ENCODE assay signal across 29 cellular contexts in genomic region chrX:2321411-2321810, GRCh38.
DNase-seq lines count a peak whose midpoint lies in the region; ATAC-seq and TF ChIP-seq lines count a peak whose summit lies in the region.
"Had no signal": no experiment of that assay in that cellular context is flagged by ENCODE, and none has a peak within 500 bp of the region (broad histone marks: within the 10 kb centered on the region; RNA-seq: fewer than 3 reads in every experiment).

No MANE protein-coding gene starts in this region.

- H3K4me3 ChIP-seq in BLaER1 = no peak overlapping the region
- no peak overlapping the region for H3K4me3 ChIP-seq in endodermal cell (ENCODE audit: low read length)
- H3K4me3 ChIP-seq in liver (ENCODE audit: low read depth in 1 of 3, low read length in 3 of 3) = peak overlapping the region; percentile 1 to 15 (median 1)
- peak overlapping the region; percentile 31 to 75 (median 53) for H3K4me3 ChIP-seq in skeletal muscle tissue (ENCODE audit: low read length in 3 of 3)
- H3K4me3 ChIP-seq: prostate gland, tibial nerve had no signal

- H3K27ac Mint-ChIP-seq in endodermal cell (peak overlapping the region; percentile 49), T-helper 17 cell (no peak overlapping the region)
- H3K27ac Mint-ChIP-seq: activated CD4-positive, alpha-beta T cell treated with anti-CD3 and anti-CD28 coated beads, Interleukin-2, amount 10 ng/mL, durations not matched to agents 24 days and 14 days; activated CD8-positive, alpha-beta memory T cell treated with anti-CD3 and anti-CD28 coated beads, Interleukin-2, amount 10 ng/mL, durations not matched to agents 7 days and 5 days; activated naive CD4-positive, alpha-beta T cell treated with anti-CD3 and anti-CD28 coated beads, Interleukin-2, amount 50 U/mL, for 24 hours; nephron had no signal

- H3K9me3 ChIP-seq in BLaER1 = peaks cover 52% of the 10 kb centered on the region
- no peaks in the 10 kb centered on the region for H3K9me3 ChIP-seq in endodermal cell (ENCODE audit: control insufficient read depth, low read length)
- H3K9me3 ChIP-seq in liver (ENCODE audit: control insufficient read depth in 4 of 4, low read length in 3 of 4) = no peaks in the 10 kb centered on the region
- no peaks in the 10 kb centered on the region for H3K9me3 ChIP-seq in skeletal muscle tissue (ENCODE audit: control insufficient read depth in 3 of 3, low read length in 3 of 3)
- no peaks in the 10 kb centered on the region for H3K9me3 ChIP-seq in T-helper 17 cell (ENCODE audit: control insufficient read depth, low read length, poor library complexity, severe bottlenecking)
- H3K9me3 ChIP-seq: prostate gland, tibial nerve had no signal

- H3K4me1 ChIP-seq in BLaER1 (peaks cover 26% of the 10 kb centered on the region), endodermal cell (ENCODE audit: control insufficient read depth, insufficient read depth, low read length) (peaks cover 3% of the 10 kb centered on the region), liver (ENCODE audit: control insufficient read depth in 4 of 4, insufficient read depth in 4 of 4, low read length in 3 of 4) (peaks cover 2 to 19% (median 11%) of the 10 kb centered on the region in 4 donors), skeletal muscle tissue (ENCODE audit: control insufficient read depth in 3 of 3, insufficient read depth in 3 of 3, low read length in 3 of 3) (peaks cover 5 to 16% (median 11%) of the 10 kb centered on the region in 3 donors)
- H3K4me1 ChIP-seq: prostate gland had no signal

- 81 to 85% methylated on average over 7 to 9 of the region's 9 CpGs for WGBS in endodermal cell (ENCODE audit: insufficient coverage in 1 of 2, insufficient read length in 1 of 2), 2 experiments
- 74% methylated on average over 9 of the region's 9 CpGs for WGBS in liver

- H3K4me3 Mint-ChIP-seq in endodermal cell (no peak overlapping the region), T-helper 17 cell (no peak overlapping the region)
- H3K4me3 Mint-ChIP-seq: activated CD4-positive, alpha-beta T cell treated with anti-CD3 and anti-CD28 coated beads, Interleukin-2, amount 10 ng/mL, durations not matched to agents 24 days and 14 days; activated CD8-positive, alpha-beta memory T cell treated with anti-CD3 and anti-CD28 coated beads, Interleukin-2, amount 10 ng/mL, durations not matched to agents 7 days and 5 days; activated naive CD4-positive, alpha-beta T cell treated with anti-CD3 and anti-CD28 coated beads, Interleukin-2, amount 50 U/mL, for 24 hours; IgD-negative memory B cell; nephron had no signal

- peak overlapping the region; percentile 47; the same call in 1 of the 2 replicates for H3K4me2 ChIP-seq in BLaER1

- TF ChIP-seq RAD21 in liver (IDR thresholded peaks at IDR 0.05) = no peak

- peaks cover 63% of the 10 kb centered on the region for H3K36me3 ChIP-seq in BLaER1
- no peaks in the 10 kb centered on the region for H3K36me3 ChIP-seq in endodermal cell (ENCODE audit: control insufficient read depth, insufficient read depth, low read length)
- no peaks in the 10 kb centered on the region for H3K36me3 ChIP-seq in liver (ENCODE audit: control insufficient read depth in 4 of 4, insufficient read depth in 3 of 4, low read depth in 1 of 4, low read length in 3 of 4)
- H3K36me3 ChIP-seq in skeletal muscle tissue (ENCODE audit: control insufficient read depth in 3 of 3, insufficient read depth in 3 of 3, low read length in 3 of 3) = no peaks in the 10 kb centered on the region
- H3K36me3 ChIP-seq: prostate gland had no signal

- H3K27me3 Mint-ChIP-seq in endodermal cell (ENCODE audit: insufficient read depth) (no peaks in the 10 kb centered on the region), T-helper 17 cell (no peaks in the 10 kb centered on the region)
- H3K27me3 Mint-ChIP-seq: activated CD4-positive, alpha-beta T cell treated with anti-CD3 and anti-CD28 coated beads, Interleukin-2, amount 10 ng/mL, durations not matched to agents 24 days and 14 days; activated CD8-positive, alpha-beta memory T cell treated with anti-CD3 and anti-CD28 coated beads, Interleukin-2, amount 10 ng/mL, durations not matched to agents 7 days and 5 days; activated naive CD4-positive, alpha-beta T cell treated with anti-CD3 and anti-CD28 coated beads, Interleukin-2, amount 50 U/mL, for 24 hours; IgD-negative memory B cell had no signal

- H3K27ac ChIP-seq in BLaER1 (no peak overlapping the region), endodermal cell (ENCODE audit: low read depth, low read length) (no peak overlapping the region), liver (ENCODE audit: low read depth in 1 of 2, low read length in 2 of 2) (peak overlapping the region; percentile 90 to 92), skeletal muscle tissue (ENCODE audit: low read depth, low read length) (peak overlapping the region; percentile 71)

- peaks cover 7% of the 10 kb centered on the region for H3K36me3 Mint-ChIP-seq in endodermal cell (ENCODE audit: low read depth)
- no peaks in the 10 kb centered on the region for H3K36me3 Mint-ChIP-seq in T-helper 17 cell (ENCODE audit: low read depth)

- DNase-seq in endodermal cell (no peak), NCI-H82 (lab: John Stamatoyannopoulos, UW) (no peak), T-helper 17 cell (no peak), DMS53 treated with DMSO at 0.1 percent for 48 hours (lab: John Stamatoyannopoulos, UW; ENCODE audit: unreplicated experiment) (no peak)
- DNase-seq: ACHN; activated CD4-positive, alpha-beta T cell treated with anti-CD3 and anti-CD28 coated beads, Interleukin-2, amount 10 ng/mL, durations not matched to agents 24 days and 14 days; activated CD8-positive, alpha-beta memory T cell treated with anti-CD3 and anti-CD28 coated beads, Interleukin-2, amount 10 ng/mL, durations not matched to agents 7 days and 5 days; anterior cingulate cortex; central memory CD4-positive, alpha-beta T cell; H7; hypothalamus; NCI-H1105; NCI-H2029; NCI-H345; NCI-H774; OCI-M1; stimulated activated CD4-positive, alpha-beta T cell treated with anti-CD3 and anti-CD28 coated beads, Interleukin-4, amount 100 ng/mL, for 1 hour; stimulated activated naive CD8-positive, alpha-beta T cell treated with anti-CD3 and anti-CD28 coated beads, Interleukin-15, Interleukin-2, amounts not matched to agents 100 U/mL and 50 U/mL, for 24 hours; T-helper 1 cell had no signal

- H3K27me3 ChIP-seq in BLaER1 = no peaks in the 10 kb centered on the region
- H3K27me3 ChIP-seq in endodermal cell (ENCODE audit: control insufficient read depth, insufficient read depth, low read length, poor library complexity, severe bottlenecking) = no peaks in the 10 kb centered on the region
- H3K27me3 ChIP-seq in liver (ENCODE audit: control insufficient read depth in 4 of 4, insufficient read depth in 4 of 4, low read length in 3 of 4) = no peaks in the 10 kb centered on the region
- H3K27me3 ChIP-seq in skeletal muscle tissue (ENCODE audit: control insufficient read depth in 3 of 3, insufficient read depth in 3 of 3, low read length in 3 of 3) = no peaks in the 10 kb centered on the region
- H3K27me3 ChIP-seq: dorsolateral prefrontal cortex, tibial nerve had no signal

- peaks cover 12% of the 10 kb centered on the region for H3K4me1 Mint-ChIP-seq in endodermal cell
- peaks cover 2% of the 10 kb centered on the region for H3K4me1 Mint-ChIP-seq in T-helper 17 cell
- H3K4me1 Mint-ChIP-seq: activated CD4-positive, alpha-beta T cell treated with anti-CD3 and anti-CD28 coated beads, Interleukin-2, amount 10 ng/mL, durations not matched to agents 24 days and 14 days; activated naive CD4-positive, alpha-beta T cell treated with anti-CD3 and anti-CD28 coated beads, Interleukin-2, amount 50 U/mL, for 24 hours had no signal

- peaks cover 3% of the 10 kb centered on the region for H3K9me3 Mint-ChIP-seq in endodermal cell
- H3K9me3 Mint-ChIP-seq: nephron had no signal

- ATAC-seq in GM18502 (IDR thresholded peaks at IDR 0.05; ENCODE audit: poor library complexity, unreplicated experiment) (no peak), T-helper 17 cell (no peak)
- ATAC-seq: activated CD8-positive, alpha-beta memory T cell treated with anti-CD3 and anti-CD28 coated beads, Interleukin-2, amount 10 ng/mL, durations not matched to agents 7 days and 5 days; stimulated activated naive CD8-positive, alpha-beta T cell treated with anti-CD3 and anti-CD28 coated beads, Interleukin-15, Interleukin-2, amounts not matched to agents 100 U/mL and 50 U/mL, for 24 hours had no signal

- H3K9ac ChIP-seq in BLaER1 (no peak overlapping the region), endodermal cell (ENCODE audit: extremely low read depth, low read length, poor library complexity, severe bottlenecking) (no peak overlapping the region), liver (ENCODE audit: low read depth in 1 of 2, low read length in 2 of 2) (peak overlapping the region in 1 of 2 donors; percentile 24), skeletal muscle tissue (ENCODE audit: low read depth in 1 of 3, low read length in 3 of 3) (peak overlapping the region in 2 of 3 donors; percentile 51 to 86)

- H4K20me1 ChIP-seq in BLaER1 = peaks cover 11% of the 10 kb centered on the region; the same call in 1 of the 2 replicates

- TF ChIP-seq CTCF in endodermal cell (conservative IDR thresholded peaks at IDR 0.05) (no peak), liver (IDR thresholded peaks at IDR 0.05; ENCODE audit: low read depth, low read length, missing input control) (no peak)

TF ChIP-seq in liver, 16 proteins besides CTCF, POLR2A, EP300 and RAD21:
- no peak for TF ChIP-seq ATF3 (IDR thresholded peaks at IDR 0.05)
TF ChIP-seq in liver: peak in this region for 0.

Comparison
In these comparisons a context has a peak if more than half of its experiments do, and no peak if none do; other contexts are left out.
1. H3K27ac ChIP-seq: peak in liver (2 of 2) and skeletal muscle tissue (single experiment); none in BLaER1 (single experiment) and endodermal cell (single experiment).
2. H3K4me3 ChIP-seq: peak in liver (3 of 3) and skeletal muscle tissue (3 of 3); none in BLaER1 (single experiment) and endodermal cell (single experiment).
3. H3K9ac ChIP-seq: peak in skeletal muscle tissue (2 of 3); none in BLaER1 (single experiment) and endodermal cell (single experiment).